In the genomic region with DNA sequence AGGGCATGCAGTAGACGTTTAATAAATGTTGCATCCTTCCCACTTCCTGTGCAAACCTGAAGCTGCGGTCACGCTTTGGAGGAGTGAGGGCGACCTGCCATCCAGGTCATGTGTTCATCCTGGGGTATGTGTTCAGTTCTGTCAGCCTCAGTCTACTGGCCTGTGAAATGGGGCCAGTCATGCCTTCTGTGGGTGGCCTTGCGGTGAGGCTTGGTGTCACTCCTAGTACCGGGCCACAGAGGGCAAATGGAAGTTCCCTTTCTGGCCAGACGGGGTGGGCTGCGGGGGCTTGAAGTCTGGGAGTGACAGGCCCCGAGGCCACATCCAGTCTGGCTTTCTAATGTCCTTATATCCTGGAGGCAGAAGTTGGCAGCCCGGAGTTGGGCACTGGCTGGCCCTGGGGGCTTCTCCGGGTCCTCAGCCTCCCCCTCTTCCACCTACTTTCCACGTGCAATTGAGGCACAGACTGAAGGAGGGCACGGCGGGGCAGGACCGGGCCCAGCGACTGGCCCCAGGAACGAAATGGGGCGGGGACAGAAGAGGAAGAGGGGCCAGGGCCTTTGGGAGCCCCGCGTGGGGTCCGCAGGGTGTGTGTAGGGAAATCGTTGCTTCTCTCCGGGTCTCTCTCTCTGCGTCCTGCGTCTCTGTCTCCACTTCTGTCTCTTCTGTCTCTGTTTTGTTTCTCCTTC, we compare ENCODE assay signal across 8 cellular contexts.
DNase-seq lines count a peak whose midpoint lies in the region; ATAC-seq and TF ChIP-seq lines count a peak whose summit lies in the region.

No MANE protein-coding gene starts in this region.

- H3K9me3 ChIP-seq in ES-I3 (ENCODE audit: control insufficient read depth, insufficient read depth, low read length) (no peaks in the 10 kb centered on the region), OCI-LY3 (ENCODE audit: insufficient read depth, low read length) (no peaks in the 10 kb centered on the region), muscle layer of colon (ENCODE audit: low read length) (no peaks in the 10 kb centered on the region)

- no peak for ATAC-seq in HG03520 (IDR thresholded peaks at IDR 0.05; ENCODE audit: unreplicated experiment)
- no peak for ATAC-seq in GM21529 (IDR thresholded peaks at IDR 0.05; ENCODE audit: unreplicated experiment)

- peaks cover 38% of the 10 kb centered on the region for H3K27me3 ChIP-seq in OCI-LY3 (ENCODE audit: low read depth, low read length)
- H3K27me3 ChIP-seq in muscle layer of colon (ENCODE audit: control insufficient read depth in 1 of 2, insufficient read depth in 2 of 2, low read length in 2 of 2) = no peaks in the 10 kb centered on the region

- peaks cover 8% of the 10 kb centered on the region; the same call in 1 of the 2 replicates for H3K4me1 ChIP-seq in ES-I3 (ENCODE audit: insufficient read depth, low read length)
- peaks cover 31% of the 10 kb centered on the region for H3K4me1 ChIP-seq in OCI-LY3 (ENCODE audit: low read length)
- H3K4me1 ChIP-seq in muscle layer of colon (ENCODE audit: insufficient read depth, low read length) = peaks cover 18% of the 10 kb centered on the region

- no peak overlapping the region for H2AFZ ChIP-seq in OCI-LY3 (ENCODE audit: low read depth, low read length)

- no peaks in the 10 kb centered on the region for H3K79me2 ChIP-seq in OCI-LY3 (ENCODE audit: low read length)

- H3K27ac ChIP-seq in OCI-LY3 (ENCODE audit: low read length) (no peak overlapping the region), muscle layer of colon (ENCODE audit: low read depth, low read length) (peak overlapping the region; percentile 64)

- H3K4me2 ChIP-seq in OCI-LY3 (ENCODE audit: low read length) = peak overlapping the region; percentile 54

- H3K9ac ChIP-seq in ES-I3 (ENCODE audit: low read depth, low read length) = peak overlapping the region; percentile 47; the same call in 1 of the 2 replicates
- H3K9ac ChIP-seq in OCI-LY3 (ENCODE audit: low read length) = no peak overlapping the region
- H3K9ac ChIP-seq in muscle layer of colon (ENCODE audit: low read length) = peak overlapping the region; percentile 41

- H3K4me3 ChIP-seq in OCI-LY3 (ENCODE audit: low read length) (peak overlapping the region; percentile 39; the same call in 1 of the 2 replicates), choroid plexus epithelial cell (ENCODE audit: low read depth, low read length) (peak overlapping the region; percentile 61), muscle layer of colon (ENCODE audit: low read depth in 1 of 2, low read length in 2 of 2) (peak overlapping the region; percentile 60 to 81)

- no peaks in the 10 kb centered on the region for H4K20me1 ChIP-seq in OCI-LY3 (ENCODE audit: insufficient read depth, low read length)

- DNase-seq in choroid plexus epithelial cell (ENCODE audit: low read depth) (no peak), NCI-H1417 (lab: John Stamatoyannopoulos, UW) (no peak), glomerular visceral epithelial cell (ENCODE audit: extremely low spot score) (no peak)

- TF ChIP-seq CTCF in OCI-LY3 (IDR thresholded peaks at IDR 0.05; ENCODE audit: low read depth, low read length) (no peak), choroid plexus epithelial cell (conservative IDR thresholded peaks at IDR 0.05; ENCODE audit: low read depth, low read length) (no peak)

- H3K36me3 ChIP-seq in ES-I3 (ENCODE audit: insufficient read depth, low read length) = no peaks in the 10 kb centered on the region
- H3K36me3 ChIP-seq in OCI-LY3 (replicated peaks; ENCODE audit: low read depth, low read length) = peaks cover 3% of the 10 kb centered on the region
- no peaks in the 10 kb centered on the region for H3K36me3 ChIP-seq in muscle layer of colon (ENCODE audit: insufficient read depth, low read length)
